In the genomic region with DNA sequence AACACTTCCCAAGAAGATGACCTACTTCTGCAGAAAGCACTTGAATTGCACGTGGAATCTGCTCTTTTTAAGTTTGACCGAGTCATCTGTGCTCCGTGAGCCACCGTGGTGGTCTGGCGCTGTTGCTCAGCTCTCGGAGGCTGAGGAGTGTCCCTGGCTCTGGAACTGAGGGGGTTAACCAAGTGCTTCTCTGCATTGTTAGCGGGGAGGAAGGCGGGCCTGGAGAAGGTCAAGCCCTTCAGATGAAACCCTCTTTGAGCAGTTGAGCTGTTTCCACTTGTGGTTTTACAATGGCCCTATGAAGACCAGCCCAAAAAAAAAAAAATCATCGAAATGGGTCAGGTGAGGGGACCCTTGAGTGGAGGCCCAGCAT, we compare ENCODE assay signal across 14 cellular contexts.
"Had no signal": no experiment of that assay in that cellular context is flagged by ENCODE, and none has a peak within 500 bp of the region (broad histone marks: within the 10 kb centered on the region; RNA-seq: fewer than 3 reads in every experiment).

No MANE protein-coding gene starts in this region.

- H3K27me3 ChIP-seq: neutrophil, uterus had no signal

- H3K9me3 Mint-ChIP-seq: activated B cell treated with CpG ODN at 0.5 μM for 24 hours; activated CD4-positive, alpha-beta T cell treated with anti-CD3 and anti-CD28 coated beads, Interleukin-2, amount 10 ng/mL, durations not matched to agents 7 days and 5 days; T-cell had no signal

- H3K4me3 Mint-ChIP-seq: activated B cell treated with CpG ODN at 0.5 μM for 24 hours; activated CD4-positive, alpha-beta T cell treated with anti-CD3 and anti-CD28 coated beads, Interleukin-2, amount 10 ng/mL, durations not matched to agents 7 days and 5 days; activated naive CD4-positive, alpha-beta T cell treated with anti-CD3 and anti-CD28 coated beads for 36 hours; T-cell had no signal

- H3K4me3 ChIP-seq: hepatocyte, uterus had no signal

- H3K27me3 Mint-ChIP-seq: activated CD4-positive, alpha-beta T cell treated with anti-CD3 and anti-CD28 coated beads, Interleukin-2, amount 10 ng/mL, durations not matched to agents 7 days and 5 days had no signal

- ATAC-seq: left ventricle myocardium superior, right cardiac atrium, T-cell had no signal

- H3K27ac Mint-ChIP-seq: activated B cell treated with CpG ODN at 0.5 μM for 24 hours; activated CD4-positive, alpha-beta T cell treated with anti-CD3 and anti-CD28 coated beads, Interleukin-2, amount 10 ng/mL, durations not matched to agents 7 days and 5 days; activated naive CD4-positive, alpha-beta T cell treated with anti-CD3 and anti-CD28 coated beads for 36 hours; T-cell had no signal

- H3K27ac ChIP-seq: hepatocyte, neutrophil, uterus had no signal

- DNase-seq: activated B cell treated with CpG ODN at 0.5 μM for 24 hours; activated CD4-positive, alpha-beta T cell treated with anti-CD3 and anti-CD28 coated beads, Interleukin-2, amount 10 ng/mL, durations not matched to agents 7 days and 5 days; activated CD8-positive, alpha-beta memory T cell treated with anti-CD3 and anti-CD28 coated beads for 24 hours; activated naive CD4-positive, alpha-beta T cell treated with anti-CD3 and anti-CD28 coated beads for 36 hours; cortex of kidney; islet precursor cell; left ventricle myocardium superior; right cardiac atrium; small intestine; T-cell; T1000; uterus had no signal

- H3K36me3 ChIP-seq: neutrophil, uterus had no signal

- H3K36me3 Mint-ChIP-seq: T-cell had no signal

- H3K9me3 ChIP-seq: neutrophil, uterus had no signal

- H3K4me1 Mint-ChIP-seq: activated B cell treated with CpG ODN at 0.5 μM for 24 hours; activated CD4-positive, alpha-beta T cell treated with anti-CD3 and anti-CD28 coated beads, Interleukin-2, amount 10 ng/mL, durations not matched to agents 7 days and 5 days; T-cell had no signal
